Comparison of ENCODE assay signal across 9 cellular contexts in genomic region chr2:120205901-120206581, GRCh38. TPM values are rescaled to one million over a fixed set of nuclear protein-coding genes. Genes with fewer than 3 reads are reported as not detected.
DNase-seq lines count a peak whose midpoint lies in the region; ATAC-seq and TF ChIP-seq lines count a peak whose summit lies in the region.
"Had no signal": no experiment of that assay in that cellular context is flagged by ENCODE, and none has a peak within 500 bp of the region (broad histone marks: within the 10 kb centered on the region; RNA-seq: fewer than 3 reads in every experiment).

No MANE protein-coding gene starts in this region.

- ATAC-seq in CD4-positive, CD25-positive, alpha-beta regulatory T cell (ENCODE audit: low read depth in 2 of 2): no peak
- ATAC-seq in left colon (peak; percentile 93), HG02938 (IDR thresholded peaks at IDR 0.05; ENCODE audit: unreplicated experiment) (no peak), T-helper 17 cell (no peak), GM18909 (IDR thresholded peaks at IDR 0.05; ENCODE audit: poor library complexity, unreplicated experiment) (no peak)

- no peak overlapping the region for H3K4me3 Mint-ChIP-seq in CD4-positive, CD25-positive, alpha-beta regulatory T cell
- H3K4me3 Mint-ChIP-seq in T-helper 17 cell: no peak overlapping the region

- H3K4me1 ChIP-seq in CD4-positive, CD25-positive, alpha-beta regulatory T cell (ENCODE audit: control insufficient read depth, insufficient read depth, low read length, poor library complexity, severe bottlenecking): no peaks in the 10 kb centered on the region
- H3K4me1 ChIP-seq in HEK293 (ENCODE audit: control insufficient read depth, insufficient read depth, low read length) (no peaks in the 10 kb centered on the region), stomach (peaks cover 0 to 15% (median 0%) of the 10 kb centered on the region in 4 donors)

- intact Hi-C loops in left colon (cut with DNase I, micrococcal nuclease): no loop called here
- intact Hi-C loops in stomach (cut with DNase I; ENCODE audit: low total_unique reads): no loop called here

- H3K27me3 Mint-ChIP-seq in CD4-positive, CD25-positive, alpha-beta regulatory T cell: no peaks in the 10 kb centered on the region
- no peaks in the 10 kb centered on the region for H3K27me3 Mint-ChIP-seq in T-helper 17 cell

- TF ChIP-seq CTCF in HEK293 (tag by site-specific recombination; IDR thresholded peaks at IDR 0.05) (peak; percentile 33; the same call in 1 of the 2 replicates), stomach (IDR thresholded peaks at IDR 0.05) (peak in 1 of 7 experiments; percentile 17)

- peak in 2 of 3 donors; percentile 16 to 42 for DNase-seq in CD4-positive, CD25-positive, alpha-beta regulatory T cell
- peak; percentile 29 for DNase-seq in activated T-cell treated with anti-CD3 and anti-CD28 coated beads for 1 hour (ENCODE audit: low read depth)
- peak; percentile 50 to 53 for DNase-seq in left colon
- DNase-seq in T-helper 17 cell: no peak
- no peak for DNase-seq in stomach

- WGBS in stomach, 5 donors: 71 to 74% (median 71%) methylated on average over 3 to 9 of the region's 9 CpGs

- no peak for TF ChIP-seq EP300 in stomach (IDR thresholded peaks at IDR 0.05)

- H3K4me3 ChIP-seq in CD4-positive, CD25-positive, alpha-beta regulatory T cell (ENCODE audit: low read depth, low read length): no peak overlapping the region
- H3K4me3 ChIP-seq in HEK293 (ENCODE audit: low read depth, low read length) (no peak overlapping the region), stomach (no peak overlapping the region)

- no peaks in the 10 kb centered on the region for H3K36me3 ChIP-seq in CD4-positive, CD25-positive, alpha-beta regulatory T cell (ENCODE audit: control insufficient read depth, insufficient read depth, low read length)
- no peaks in the 10 kb centered on the region for H3K36me3 ChIP-seq in HEK293 (ENCODE audit: control insufficient read depth in 2 of 2, insufficient read depth in 1 of 2, low read length in 2 of 2)
- no peaks in the 10 kb centered on the region for H3K36me3 ChIP-seq in stomach

- H3K9me3 Mint-ChIP-seq in CD4-positive, CD25-positive, alpha-beta regulatory T cell: no peaks in the 10 kb centered on the region

- peaks cover 0 to 7% (median 3%) of the 10 kb centered on the region in 4 donors for H3K4me1 Mint-ChIP-seq in CD4-positive, CD25-positive, alpha-beta regulatory T cell
- H3K4me1 Mint-ChIP-seq in T-helper 17 cell: peaks cover 21% of the 10 kb centered on the region

- no peak overlapping the region for H3K27ac ChIP-seq in CD4-positive, CD25-positive, alpha-beta regulatory T cell (ENCODE audit: insufficient read depth, low read length, poor library complexity, severe bottlenecking)
- H3K27ac ChIP-seq in HEK293 (ENCODE audit: extremely low read depth, low read depth, low read length) (no peak overlapping the region), stomach (no peak overlapping the region)
- H3K27ac ChIP-seq: HL-60 had no signal

- no peak for TF ChIP-seq POLR2A in stomach (IDR thresholded peaks at IDR 0.05)

- CTCF ChIA-PET in HEK293 (lab: Yijun Ruan, JAX): interaction anchor here (0.6 to 3.7 kb wide), 6 partner anchors 8 to 475 kb away, joined by 4 to 22 read pairs (median 4); no protein-coding TSS in a partner anchor

- no peaks in the 10 kb centered on the region for H3K27me3 ChIP-seq in CD4-positive, CD25-positive, alpha-beta regulatory T cell (ENCODE audit: control insufficient read depth, insufficient read depth, low read length)
- no peaks in the 10 kb centered on the region for H3K27me3 ChIP-seq in stomach

- H3K27ac Mint-ChIP-seq in CD4-positive, CD25-positive, alpha-beta regulatory T cell: no peak overlapping the region
- no peak overlapping the region for H3K27ac Mint-ChIP-seq in T-helper 17 cell

- H3K9me3 ChIP-seq in CD4-positive, CD25-positive, alpha-beta regulatory T cell (ENCODE audit: control insufficient read depth in 2 of 2, low read length in 2 of 2): no peaks in the 10 kb centered on the region
- H3K9me3 ChIP-seq in HEK293 (ENCODE audit: control insufficient read depth, insufficient read depth, low read depth, low read length) (no peaks in the 10 kb centered on the region), T-helper 17 cell (ENCODE audit: control insufficient read depth, low read length, poor library complexity, severe bottlenecking) (no peaks in the 10 kb centered on the region), stomach (no peaks in the 10 kb centered on the region)

- POLR2A ChIA-PET in HEK293 (lab: Yijun Ruan, JAX): interaction anchor here (0.5 kb wide), 1 partner anchor 141 kb away, joined by 5 read pairs; no protein-coding TSS in a partner anchor

- H3K36me3 Mint-ChIP-seq in CD4-positive, CD25-positive, alpha-beta regulatory T cell: peaks cover 6% of the 10 kb centered on the region
- H3K36me3 Mint-ChIP-seq in T-helper 17 cell (ENCODE audit: low read depth): no peaks in the 10 kb centered on the region

TF ChIP-seq in HEK293, 187 proteins besides CTCF, POLR2A, EP300 and RAD21:
- TF ChIP-seq ZNF121 (tag by site-specific recombination; IDR thresholded peaks at IDR 0.05) (no peak), ZNF16 (tag by site-specific recombination; IDR thresholded peaks at IDR 0.05; ENCODE audit: low read depth) (no peak), YY1 (tag by site-specific recombination; IDR thresholded peaks at IDR 0.05) (no peak), ZNF654 (tag by site-specific recombination; IDR thresholded peaks at IDR 0.05; ENCODE audit: low read depth) (peak; percentile 45), ZNF2 (tag by site-specific recombination; IDR thresholded peaks at IDR 0.05) (peak; percentile 93), ZNF473 (tag by site-specific recombination; IDR thresholded peaks at IDR 0.05) (no peak), TCF7L2 (IDR thresholded peaks at IDR 0.05; ENCODE audit: borderline replicate concordance, low read depth, low read length) (no peak), ZNF311 (tag by site-specific recombination; IDR thresholded peaks at IDR 0.05; ENCODE audit: borderline replicate concordance) (no peak), ZNF837 (tag by site-specific recombination; IDR thresholded peaks at IDR 0.05) (no peak), GLIS1 (tag by site-specific recombination; IDR thresholded peaks at IDR 0.05) (0 out of 2 replicates have a peak, but pooled peaks have one; percentile 36), KLF1 (tag by site-specific recombination; IDR thresholded peaks at IDR 0.05) (0 out of 2 replicates have a peak, but pooled peaks have one; percentile 16), ZIC2 (tag by site-specific recombination; IDR thresholded peaks at IDR 0.05) (peak; percentile 34; the same call in 1 of the 2 replicates), GLIS2 (tag by site-specific recombination; IDR thresholded peaks at IDR 0.05) (peak; percentile 66), ZNF292 (tag by site-specific recombination; IDR thresholded peaks at IDR 0.05; ENCODE audit: borderline replicate concordance, low read depth) (no peak)
- TF ChIP-seq, protein P1, sequence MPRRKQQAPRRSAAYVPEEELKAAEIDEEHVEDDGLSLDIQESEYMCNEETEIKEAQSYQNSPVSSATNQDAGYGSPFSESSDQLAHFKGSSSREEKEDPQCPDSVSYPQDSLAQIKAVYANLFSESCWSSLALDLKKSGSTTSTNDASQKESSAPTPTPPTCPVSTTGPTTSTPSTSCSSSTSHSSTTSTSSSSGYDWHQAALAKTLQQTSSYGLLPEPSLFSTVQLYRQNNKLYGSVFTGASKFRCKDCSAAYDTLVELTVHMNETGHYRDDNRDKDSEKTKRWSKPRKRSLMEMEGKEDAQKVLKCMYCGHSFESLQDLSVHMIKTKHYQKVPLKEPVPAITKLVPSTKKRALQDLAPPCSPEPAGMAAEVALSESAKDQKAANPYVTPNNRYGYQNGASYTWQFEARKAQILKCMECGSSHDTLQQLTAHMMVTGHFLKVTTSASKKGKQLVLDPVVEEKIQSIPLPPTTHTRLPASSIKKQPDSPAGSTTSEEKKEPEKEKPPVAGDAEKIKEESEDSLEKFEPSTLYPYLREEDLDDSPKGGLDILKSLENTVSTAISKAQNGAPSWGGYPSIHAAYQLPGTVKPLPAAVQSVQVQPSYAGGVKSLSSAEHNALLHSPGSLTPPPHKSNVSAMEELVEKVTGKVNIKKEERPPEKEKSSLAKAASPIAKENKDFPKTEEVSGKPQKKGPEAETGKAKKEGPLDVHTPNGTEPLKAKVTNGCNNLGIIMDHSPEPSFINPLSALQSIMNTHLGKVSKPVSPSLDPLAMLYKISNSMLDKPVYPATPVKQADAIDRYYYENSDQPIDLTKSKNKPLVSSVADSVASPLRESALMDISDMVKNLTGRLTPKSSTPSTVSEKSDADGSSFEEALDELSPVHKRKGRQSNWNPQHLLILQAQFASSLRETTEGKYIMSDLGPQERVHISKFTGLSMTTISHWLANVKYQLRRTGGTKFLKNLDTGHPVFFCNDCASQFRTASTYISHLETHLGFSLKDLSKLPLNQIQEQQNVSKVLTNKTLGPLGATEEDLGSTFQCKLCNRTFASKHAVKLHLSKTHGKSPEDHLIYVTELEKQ (tag by site-specific recombination; IDR thresholded peaks at IDR 0.05; ENCODE audit: borderline replicate concordance): no peak

RNA-seq across cellular contexts. Expression of gene TMEM185B, which starts 17.2 kb away (rescaled TPM):
- 23.3 TPM for total RNA-seq in CD4-positive, CD25-positive, alpha-beta regulatory T cell
- polyA plus RNA-seq in CD4-positive, CD25-positive, alpha-beta regulatory T cell: 10 to 100 TPM; 15.6 to 19.4 (median 17.3) TPM
- total RNA-seq in left colon: 10 to 100 TPM; 12.1 to 12.5 TPM
- total RNA-seq in T-helper 17 cell: 10 to 100 TPM; 19.8 to 21.1 TPM
- 10 to 100 TPM; 13.6 to 47.8 (median 28.6) TPM for total RNA-seq in stomach
- polyA plus RNA-seq in stomach: 1 to 10 TPM; 1.5 to 4.5 (median 3.4) TPM

RNA-seq across cellular contexts. Expression of gene RALB, which starts 46.6 kb away (rescaled TPM):
- 21.8 TPM for total RNA-seq in CD4-positive, CD25-positive, alpha-beta regulatory T cell
- polyA plus RNA-seq in CD4-positive, CD25-positive, alpha-beta regulatory T cell: 10 to 100 TPM; 25.7 to 42.5 (median 29.6) TPM
- 10 to 100 TPM; 81.9 to 92.1 TPM for total RNA-seq in left colon
- total RNA-seq in T-helper 17 cell: 10 to 100 TPM; 17.5 to 20.2 TPM
- total RNA-seq in stomach: 10 to 100 TPM; 26.3 to 44.6 (median 40.0) TPM
- polyA plus RNA-seq in stomach: 10 to 100 TPM; 27.5 to 87.4 (median 52.7) TPM

Comparison
In these comparisons a context has a peak if more than half of its experiments do, and no peak if none do; other contexts are left out.
1. DNase-seq: peak in CD4-positive, CD25-positive, alpha-beta regulatory T cell (2 of 3), activated T-cell treated with anti-CD3 and anti-CD28 coated beads for 1 hour (single experiment) and left colon (2 of 2); none in T-helper 17 cell (0 of 3) and stomach (single experiment).